1 cellular context compared by ENCODE assay signal in genomic region chr1:229625893-229626831, GRCh38.
TF ChIP-seq lines count a peak whose summit lies in the region.

TSS of gene TAF5L (minus strand) at chr1:229626122. CDS start at chr1:229614482, 11,640 bp downstream.
TSS of gene URB2 (plus strand) at chr1:229626247. CDS start at chr1:229627634, 1,387 bp downstream.

TF ChIP-seq in HepG2, 621 proteins besides CTCF, POLR2A, EP300 and RAD21 (continued from another document):
- TF ChIP-seq MLX (CRISPR knock-in tag; IDR thresholded peaks at IDR 0.05) = no peak
- TF ChIP-seq THAP8 (CRISPR knock-in tag; IDR thresholded peaks at IDR 0.05; ENCODE audit: borderline replicate concordance) = peak; percentile 83
- TF ChIP-seq DR1 (CRISPR knock-in tag; IDR thresholded peaks at IDR 0.05) = peak; percentile 35; the same call in 1 of the 2 replicates
- no peak for TF ChIP-seq PLSCR1 (CRISPR knock-in tag; IDR thresholded peaks at IDR 0.05; ENCODE audit: borderline replicate concordance)
- TF ChIP-seq ZNF512 (CRISPR knock-in tag; IDR thresholded peaks at IDR 0.05) = no peak
- TF ChIP-seq SPEN (CRISPR knock-in tag; IDR thresholded peaks at IDR 0.05; ENCODE audit: low read depth) = peak; percentile 88
- TF ChIP-seq HMGXB4 (CRISPR knock-in tag; IDR thresholded peaks at IDR 0.05; ENCODE audit: borderline replicate concordance in 1 of 2, low read depth in 1 of 2) = peak; percentile 23 to 71; a peak in 2 of 4 replicates
- no peak for TF ChIP-seq MTERF4 (CRISPR knock-in tag; IDR thresholded peaks at IDR 0.05)
- TF ChIP-seq PCBP2 (optimal IDR thresholded peaks at IDR 0.05; ENCODE audit: low read depth, low read length, poor library complexity, severe bottlenecking) = no peak
- TF ChIP-seq IKZF1 (IDR thresholded peaks at IDR 0.05) = no peak
- no peak for TF ChIP-seq MIXL1 (CRISPR knock-in tag; IDR thresholded peaks at IDR 0.05)
- no peak for TF ChIP-seq NFAT5 (CRISPR knock-in tag; IDR thresholded peaks at IDR 0.05)
- TF ChIP-seq MEIS1 (CRISPR knock-in tag; IDR thresholded peaks at IDR 0.05; ENCODE audit: borderline replicate concordance) = 0 out of 2 replicates have a peak, but pooled peaks have one; percentile 38
- peak; percentile 26; the same call in 1 of the 2 replicates for TF ChIP-seq ZNF510 (CRISPR knock-in tag; IDR thresholded peaks at IDR 0.05; ENCODE audit: low read depth)
- no peak for TF ChIP-seq ZNF644 (CRISPR knock-in tag; IDR thresholded peaks at IDR 0.05; ENCODE audit: low read depth)
- TF ChIP-seq HMG20B (CRISPR knock-in tag; conservative IDR thresholded peaks at IDR 0.05) = no peak
- TF ChIP-seq ISL2 (CRISPR knock-in tag; IDR thresholded peaks at IDR 0.05) = no peak
- peak; percentile 67; the same call in 1 of the 2 replicates for TF ChIP-seq ARHGAP35 (CRISPR knock-in tag; IDR thresholded peaks at IDR 0.05; ENCODE audit: borderline replicate concordance)
- TF ChIP-seq SCMH1 (CRISPR knock-in tag; IDR thresholded peaks at IDR 0.05; ENCODE audit: borderline replicate concordance) = no peak
- peak; percentile 63; the same call in 1 of the 2 replicates for TF ChIP-seq KDM2A (CRISPR knock-in tag; IDR thresholded peaks at IDR 0.05; ENCODE audit: borderline replicate concordance, low read depth)
- TF ChIP-seq PITX1 (CRISPR knock-in tag; IDR thresholded peaks at IDR 0.05) = no peak
- no peak for TF ChIP-seq ATF3 (CRISPR knock-in tag; IDR thresholded peaks at IDR 0.05)
- no peak for TF ChIP-seq TOPORS (CRISPR knock-in tag; IDR thresholded peaks at IDR 0.05)
- no peak for TF ChIP-seq TRAFD1 (CRISPR knock-in tag; IDR thresholded peaks at IDR 0.05; ENCODE audit: borderline replicate concordance)
- no peak; the same call in 1 of the 2 replicates for TF ChIP-seq ZNF749 (CRISPR knock-in tag; IDR thresholded peaks at IDR 0.05; ENCODE audit: borderline replicate concordance)
- TF ChIP-seq ZFX (CRISPR knock-in tag; IDR thresholded peaks at IDR 0.05; ENCODE audit: low read depth) = peak; percentile 85
- TF ChIP-seq ZNF530 (CRISPR knock-in tag; IDR thresholded peaks at IDR 0.05; ENCODE audit: low read depth) = no peak
